9 cellular contexts compared by ENCODE assay signal in the genomic region with DNA sequence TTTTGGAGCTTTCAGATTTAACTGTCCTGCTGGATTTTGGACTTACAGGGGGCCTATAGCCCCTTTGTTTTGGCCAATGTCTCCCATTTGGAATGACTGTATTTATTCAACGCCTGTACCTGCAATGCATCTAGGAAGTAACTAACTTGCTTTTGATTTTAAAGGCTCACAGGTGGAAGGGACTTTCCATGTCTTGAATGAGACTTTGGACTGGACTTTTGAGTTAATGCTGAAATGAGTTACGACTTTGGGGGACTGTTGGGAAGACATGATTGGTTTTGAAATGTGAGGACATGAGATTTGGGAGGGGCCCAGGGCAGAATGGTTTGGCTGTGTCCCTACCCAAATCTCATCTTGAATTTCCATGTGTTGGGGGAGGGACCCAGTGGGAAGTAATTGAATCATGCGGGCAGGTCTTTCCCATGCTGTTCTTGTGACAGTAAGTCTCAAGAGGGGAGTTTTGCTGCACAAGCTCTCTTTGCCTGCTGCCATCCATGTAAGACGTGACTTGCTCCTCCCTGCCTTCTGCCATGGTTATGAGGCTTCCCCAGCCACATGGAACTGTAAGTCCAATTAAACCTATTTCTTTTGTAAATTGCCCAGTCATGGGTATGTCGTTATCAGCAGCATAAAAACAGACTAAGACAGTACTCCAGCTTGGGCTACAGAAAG. TPM values are rescaled to one million over a fixed set of nuclear protein-coding genes. Genes with fewer than 3 reads are reported as not detected.
"Had no signal": no experiment of that assay in that cellular context is flagged by ENCODE, and none has a peak within 500 bp of the region (broad histone marks: within the 10 kb centered on the region; RNA-seq: fewer than 3 reads in every experiment).

No MANE protein-coding gene starts in this region.

RNA-seq across cellular contexts. Expression of gene PPIAL4G, which starts 43.3 kb away (rescaled TPM):
- total RNA-seq: activated T-cell treated with anti-CD3 and anti-CD28 coated beads, Interleukin-2, amount 50 U/mL, for 4 hours; activated T-helper 1 cell treated with anti-CD3 and anti-CD28 coated beads, Interleukin-12 subunit alpha, Interleukin-12 subunit beta, Interleukin-2, Interleukin-4 antibody, amounts not matched to agents 30 ng/mL and 10 ng/mL and 1 ng/mL, durations not matched to agents 14 hours and 24 hours and 36 hours; adrenal gland; astrocyte; body of pancreas; cardiac septum; NCI-H460; RPMI7951; SJCRH30 had no signal
